ENCODE assay signal across 20 cellular contexts in genomic region chr22:28394711-28395110, GRCh38.
"Had no signal": no experiment of that assay in that cellular context is flagged by ENCODE, and none has a peak within 500 bp of the region (broad histone marks: within the 10 kb centered on the region; RNA-seq: fewer than 3 reads in every experiment).

No MANE protein-coding gene starts in this region.

- H3K27me3 Mint-ChIP-seq: activated CD8-positive, alpha-beta T cell treated with anti-CD3 and anti-CD28 coated beads for 36 hours; activated naive CD8-positive, alpha-beta T cell treated with anti-CD3 and anti-CD28 coated beads, Interleukin-2, amount 10 ng/mL, durations not matched to agents 7 days and 5 days had no signal

- FAIRE-seq: islet of Langerhans had no signal

- H3K9me3 ChIP-seq: heart left ventricle, mucosa of descending colon, sigmoid colon, tibial nerve had no signal

- H3K4me3 Mint-ChIP-seq: activated CD8-positive, alpha-beta memory T cell treated with anti-CD3 and anti-CD28 coated beads, Interleukin-2, amount 10 ng/mL, durations not matched to agents 7 days and 5 days; activated CD8-positive, alpha-beta T cell treated with anti-CD3 and anti-CD28 coated beads for 36 hours; activated naive CD8-positive, alpha-beta T cell treated with anti-CD3 and anti-CD28 coated beads, Interleukin-2, amount 10 ng/mL, durations not matched to agents 7 days and 5 days; activated T-helper 17 cell treated with anti-CD3 and anti-CD28 coated beads, Interleukin-2, amount 50 U/mL, for 72 hours; endodermal cell had no signal

- H3K4me3 ChIP-seq: cardiac muscle cell, heart left ventricle, mucosa of descending colon, sigmoid colon, tibial nerve had no signal

- ATAC-seq: activated CD8-positive, alpha-beta memory T cell treated with anti-CD3 and anti-CD28 coated beads, Interleukin-2, amount 10 ng/mL, durations not matched to agents 7 days and 5 days; activated CD8-positive, alpha-beta T cell treated with anti-CD3 and anti-CD28 coated beads for 36 hours; activated T-helper 17 cell treated with anti-CD3 and anti-CD28 coated beads, Interleukin-2, amount 50 U/mL, for 72 hours; heart left ventricle; mucosa of descending colon had no signal

- H3K27ac Mint-ChIP-seq: activated CD8-positive, alpha-beta memory T cell treated with anti-CD3 and anti-CD28 coated beads, Interleukin-2, amount 10 ng/mL, durations not matched to agents 7 days and 5 days; activated CD8-positive, alpha-beta T cell treated with anti-CD3 and anti-CD28 coated beads for 36 hours; activated naive CD8-positive, alpha-beta T cell treated with anti-CD3 and anti-CD28 coated beads, Interleukin-2, amount 10 ng/mL, durations not matched to agents 7 days and 5 days; activated T-helper 17 cell treated with anti-CD3 and anti-CD28 coated beads, Interleukin-2, amount 50 U/mL, for 72 hours; endodermal cell had no signal

- H3K4me1 Mint-ChIP-seq: activated T-helper 17 cell treated with anti-CD3 and anti-CD28 coated beads, Interleukin-2, amount 50 U/mL, for 72 hours; endodermal cell had no signal

- H3K27ac ChIP-seq: cardiac muscle cell, epithelial cell of prostate, heart left ventricle, sigmoid colon, tibial nerve had no signal

- DNase-seq: activated CD4-positive, alpha-beta T cell treated with anti-CD3 and anti-CD28 coated beads for 48 hours; activated CD8-positive, alpha-beta memory T cell treated with anti-CD3 and anti-CD28 coated beads, Interleukin-2, amount 10 ng/mL, durations not matched to agents 7 days and 5 days; activated CD8-positive, alpha-beta T cell treated with anti-CD3 and anti-CD28 coated beads for 36 hours; activated naive CD4-positive, alpha-beta T cell; activated naive CD8-positive, alpha-beta T cell treated with anti-CD3 and anti-CD28 coated beads, Interleukin-2, amount 10 ng/mL, durations not matched to agents 7 days and 5 days; activated T-cell treated with anti-CD3 and anti-CD28 coated beads for 4 hours; amniotic stem cell; cortex of kidney; endodermal cell; heart left ventricle; mucosa of descending colon; retina; sigmoid colon; stimulated activated CD4-positive, alpha-beta T cell treated with anti-CD3 and anti-CD28 coated beads, Interleukin-2, amount 100 ng/mL, for 48 hours; stimulated activated naive CD4-positive, alpha-beta T cell treated with Interleukin-2 at 50 U/mL for 16 hours had no signal

- H3K36me3 ChIP-seq: cardiac muscle cell, heart left ventricle, sigmoid colon, tibial nerve had no signal

- H3K27me3 ChIP-seq: cardiac muscle cell, heart left ventricle, sigmoid colon had no signal
